Comparison of ENCODE assay signal across 8 cellular contexts in the genomic region with DNA sequence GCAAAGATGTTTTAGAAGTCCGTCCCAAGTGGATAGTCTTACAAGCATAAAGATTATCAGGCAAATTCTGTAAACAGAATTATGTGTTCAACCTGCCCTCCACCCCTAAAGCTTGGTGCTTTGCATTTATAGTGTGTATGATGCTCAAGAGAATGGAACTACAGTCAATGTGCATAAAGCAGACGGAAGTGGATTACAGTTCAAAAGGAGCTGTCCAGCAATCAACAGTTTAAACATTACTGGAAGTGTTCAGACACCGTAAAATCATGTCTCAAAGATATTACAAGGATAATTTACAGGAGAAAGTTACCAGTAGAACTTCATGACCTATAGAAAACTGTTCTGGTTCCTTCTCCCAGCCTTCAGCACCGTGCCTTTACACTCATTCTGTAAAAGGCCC. TPM values are rescaled to one million over a fixed set of nuclear protein-coding genes. Genes with fewer than 3 reads are reported as not detected.
DNase-seq lines count a peak whose midpoint lies in the region; ATAC-seq and TF ChIP-seq lines count a peak whose summit lies in the region.

No MANE protein-coding gene starts in this region.

- H3K36me3 ChIP-seq in HUES48 (ENCODE audit: control insufficient read depth, insufficient read depth, low read length) (no peaks in the 10 kb centered on the region), left lung (no peaks in the 10 kb centered on the region), SJCRH30 (no peaks in the 10 kb centered on the region), spleen (no peaks in the 10 kb centered on the region)

- H3K27me3 ChIP-seq in HUES48 (ENCODE audit: control insufficient read depth, insufficient read depth, low read length) (peaks cover 7% of the 10 kb centered on the region), left lung (peaks cover 34 to 78% of the 10 kb centered on the region in 2 donors), SJCRH30 (no peaks in the 10 kb centered on the region), spleen (replicated peaks in 1 of 7) (peaks cover 0 to 51% (median 12%) of the 10 kb centered on the region in 7 donors)

- H3K4me3 ChIP-seq in HUES48 (ENCODE audit: low read depth, low read length) (peak overlapping the region; percentile 99), left lung (peak overlapping the region in 1 of 2 donors; percentile 42), SJCRH30 (no peak overlapping the region), spleen (peak overlapping the region in 4 of 8 donors; percentile 56 to 91 (median 73))

- H3K9me3 Mint-ChIP-seq in brain: peaks cover 0 to 2% (median 0%) of the 10 kb centered on the region in 5 experiments

- no peaks in the 10 kb centered on the region for H3K9me3 ChIP-seq in HUES48 (ENCODE audit: control insufficient read depth, insufficient read depth, low read length)
- H3K9me3 ChIP-seq in left lung: no peaks in the 10 kb centered on the region
- no peaks in the 10 kb centered on the region for H3K9me3 ChIP-seq in SJCRH30 (replicated peaks)
- H3K9me3 ChIP-seq in spleen: no peaks in the 10 kb centered on the region

- H3K9ac ChIP-seq in HUES48 (ENCODE audit: low read depth, low read length): peak overlapping the region; percentile 86; the same call in 1 of the 2 replicates

- H3K27ac ChIP-seq in 22Rv1 (peak overlapping the region; percentile 74), HUES48 (ENCODE audit: low read depth, low read length) (no peak overlapping the region), left lung (no peak overlapping the region), SJCRH30 (no peak overlapping the region), spleen (no peak overlapping the region)

- peak overlapping the region; percentile 84 to 87 (median 85) for H3K4me3 Mint-ChIP-seq in brain

- whole genome bisulfite sequencing in spleen, 5 donors: 58 to 67% (median 65%) methylated on average over 4 of the region's 4 CpGs

- peak overlapping the region in 2 of 5 experiments; percentile 82 to 91 for H3K27ac Mint-ChIP-seq in brain

- H3K36me3 Mint-ChIP-seq in brain: peaks cover 12% of the 10 kb centered on the region

- H3K4me1 ChIP-seq in HUES48 (ENCODE audit: control insufficient read depth, insufficient read depth, low read length) (peaks cover 16% of the 10 kb centered on the region; the same call in 1 of the 2 replicates), left lung (no peaks in the 10 kb centered on the region), SJCRH30 (no peaks in the 10 kb centered on the region), spleen (peaks cover 0 to 21% (median 12%) of the 10 kb centered on the region in 6 donors)

- H3K27me3 Mint-ChIP-seq in brain: peaks cover 26% of the 10 kb centered on the region

- no peak for TF ChIP-seq POLR2A in spleen (IDR thresholded peaks at IDR 0.05)

- intact Hi-C loops in left lung (cut with DNase I) (no loop called here), spleen (cut with DNase I; ENCODE audit: low total_unique reads) (no loop called here)

- peaks cover 30% of the 10 kb centered on the region for H3K4me1 Mint-ChIP-seq in brain

- ATAC-seq in left lung: peak; percentile 44
- ATAC-seq in GM18498 (IDR thresholded peaks at IDR 0.05; ENCODE audit: unreplicated experiment): no peak

- TF ChIP-seq CTCF in 22Rv1 (IDR thresholded peaks at IDR 0.05) (no peak), brain (conservative IDR thresholded peaks at IDR 0.05) (no peak), left lung (IDR thresholded peaks at IDR 0.05) (no peak), spleen (IDR thresholded peaks at IDR 0.05 in 8 of 11, conservative IDR thresholded peaks at IDR 0.05 in 3 of 11) (no peak)

- DNase-seq in left lung (no peak), SJCRH30 (no peak), spleen (no peak), GDM1 (lab: John Stamatoyannopoulos, UW) (no peak)

RNA-seq across cellular contexts. Expression of a gene that starts 1.0 kb away (rescaled TPM):
- polyA plus RNA-seq in brain (ENCODE audit: insufficient read depth, low read depth, low replicate concordance) (4.9 TPM), spleen (10 to 100 TPM; 11.6 to 32.2 (median 15.0) TPM)
- total RNA-seq in left lung (1 to 10 TPM; 8.2 to 8.6 TPM), spleen (10 to 100 TPM; 13.4 to 32.7 (median 24.1) TPM)
- total RNA-seq in SJCRH30 (2014; rRNA removed; shearing (Covaris generic)): not detected in 2 replicates
